ENCODE assay signal across 23 cellular contexts in genomic region chr3:182708810-182709209, GRCh38.
"Had no signal": no experiment of that assay in that cellular context is flagged by ENCODE, and none has a peak within 500 bp of the region (broad histone marks: within the 10 kb centered on the region; RNA-seq: fewer than 3 reads in every experiment).

No MANE protein-coding gene starts in this region.

- DNase-seq: IMR-90, Kasumi-1, NCI-H1092, NCI-H1105 treated with DMSO at 0.1 percent for 48 hours, NCI-H1417 treated with DMSO at 0.1 percent for 48 hours, NCI-H146, NCI-H1694 treated with DMSO at 0.1 percent for 48 hours, NCI-H1930, NCI-H2081 treated with DMSO at 0.1 percent for 48 hours, NCI-H2171, NCI-H226, NCI-H446, NCI-H510A, NCI-H524 treated with DMSO at 0.1 percent for 48 hours, NCI-H69, NCI-H774, Right ventricle myocardium superior, RPMI8226, SIG-M5 had no signal

- H3K36me3 ChIP-seq: SJSA1 had no signal

- H3K27ac ChIP-seq: KMS-11, SJSA1, SK-N-MC had no signal

- H3K9ac ChIP-seq: KMS-11 had no signal

- H3K9me3 ChIP-seq: SJSA1 had no signal

- H3K27me3 ChIP-seq: SJSA1 had no signal

- ATAC-seq: HepG2 had no signal

- H3K4me3 ChIP-seq: SJSA1, SK-N-MC had no signal

- H3K4me2 ChIP-seq: KMS-11 had no signal

- H3K4me1 ChIP-seq: SJSA1 had no signal
